Comparison of ENCODE assay signal across 9 cellular contexts in genomic region chr5:154771383-154771901, GRCh38. TPM values are rescaled to one million over a fixed set of nuclear protein-coding genes. Genes with fewer than 3 reads are reported as not detected.
DNase-seq lines count a peak whose midpoint lies in the region; TF ChIP-seq lines count a peak whose summit lies in the region.
"Had no signal": no experiment of that assay in that cellular context is flagged by ENCODE, and none has a peak within 500 bp of the region (broad histone marks: within the 10 kb centered on the region; RNA-seq: fewer than 3 reads in every experiment).

No MANE protein-coding gene starts in this region.

- TF ChIP-seq POLR2A in spleen (IDR thresholded peaks at IDR 0.05): no peak

- H3K36me3 ChIP-seq in GM23248 (ENCODE audit: low read depth) (no peaks in the 10 kb centered on the region), iPS-15b (ENCODE audit: control insufficient read depth, insufficient read depth, low read length) (no peaks in the 10 kb centered on the region), spleen (peaks cover 0 to 21% (median 0%) of the 10 kb centered on the region in 6 donors)

- H3K9me3 ChIP-seq in GM23248 (ENCODE audit: low read depth) (no peaks in the 10 kb centered on the region), iPS-15b (ENCODE audit: control insufficient read depth, insufficient read depth, low read length) (no peaks in the 10 kb centered on the region), spleen (no peaks in the 10 kb centered on the region)

- in situ Hi-C loops in GM23248 (cut with MboI): no loop called here
- in situ Hi-C loops in astrocyte of the cerebellum (cut with HindIII; ENCODE audit: low sequenced_read_pairs): no loop called here

- TF ChIP-seq CTCF in astrocyte of the cerebellum (IDR thresholded peaks at IDR 0.05; ENCODE audit: low read depth, low read length, missing control alignments) (peak; percentile 32), spleen (IDR thresholded peaks at IDR 0.05 in 8 of 11, conservative IDR thresholded peaks at IDR 0.05 in 3 of 11) (no peak)

- H3K27me3 ChIP-seq in GM23248 (replicated peaks; ENCODE audit: insufficient read depth): no peaks in the 10 kb centered on the region
- no peaks in the 10 kb centered on the region for H3K27me3 ChIP-seq in iPS-15b (ENCODE audit: control insufficient read depth, insufficient read depth, low read length)
- no peaks in the 10 kb centered on the region for H3K27me3 ChIP-seq in spleen (replicated peaks in 1 of 7)

- H3F3A ChIP-seq in GM23248 (ENCODE audit: insufficient read depth): peaks cover 30% of the 10 kb centered on the region

- 5 to 9% methylated on average over 10 of the region's 10 CpGs for WGBS in GM23248 (ENCODE audit: low coverage in 1 of 2, low lambda C conversion rate in 2 of 2, missing lambda C conversion rate in 2 of 2), 2 experiments
- 53 to 75% (median 65%) methylated on average over 10 of the region's 10 CpGs for whole genome bisulfite sequencing in spleen, 5 donors

- no peak overlapping the region for H2AFZ ChIP-seq in GM23248

- intact Hi-C loops in spleen (cut with DNase I; ENCODE audit: low total_unique reads): no loop called here

- peak overlapping the region; percentile 50 for H3K4me2 ChIP-seq in GM23248 (ENCODE audit: unreplicated experiment)

- peaks cover 100% of the 10 kb centered on the region for H3K79me2 ChIP-seq in GM23248 (ENCODE audit: insufficient read depth)

- peaks cover 49% of the 10 kb centered on the region for H4K20me1 ChIP-seq in GM23248 (ENCODE audit: insufficient read depth)

- peak overlapping the region; percentile 66 for H3K27ac ChIP-seq in GM23248
- peak overlapping the region in 5 of 8 donors; percentile 22 to 61 (median 51) for H3K27ac ChIP-seq in spleen

- H3K4me1 ChIP-seq in GM23248 (ENCODE audit: insufficient read depth) (peaks cover 38% of the 10 kb centered on the region), iPS-15b (ENCODE audit: control insufficient read depth, insufficient read depth, low read length) (peaks cover 75% of the 10 kb centered on the region), spleen (peaks cover 39 to 100% (median 92%) of the 10 kb centered on the region in 6 donors)

- H3K4me3 ChIP-seq in GM23248: peak overlapping the region; percentile 20
- peak overlapping the region; percentile 14 for H3K4me3 ChIP-seq in astrocyte of the cerebellum (ENCODE audit: low read depth, low read length)
- H3K4me3 ChIP-seq in iPS-15b (ENCODE audit: low read depth, low read length): peak overlapping the region; percentile 1
- H3K4me3 ChIP-seq in spleen: no peak overlapping the region

- DNase-seq in GM23248 (peak; percentile 94), astrocyte of the cerebellum (ENCODE audit: low read depth) (peak; percentile 91), spleen (no peak), HuH-7 (ENCODE audit: low spot score) (no peak), NCI-H2107 (lab: John Stamatoyannopoulos, UW) (no peak), OCI-M1 (lab: John Stamatoyannopoulos, UW) (no peak)
- DNase-seq in stimulated activated CD4-positive, alpha-beta T cell treated with anti-CD3 and anti-CD28 coated beads, Interleukin-15, amount 100 ng/mL, for 24 hours: no peak
- DNase-seq: effector memory CD8-positive, alpha-beta T cell had no signal

- peak overlapping the region; percentile 47 for H3K9ac ChIP-seq in GM23248
- no peak overlapping the region for H3K9ac ChIP-seq in iPS-15b (ENCODE audit: low read depth, low read length)

- H3K9me2 ChIP-seq in GM23248 (ENCODE audit: insufficient read depth): no peaks in the 10 kb centered on the region

RNA-seq across cellular contexts. Expression of gene LARP1, which starts 16.3 kb away (rescaled TPM):
- total RNA-seq in GM23248 (2014; rRNA removed; shearing (Covaris generic)): 59.9 and 81.9 TPM in 2 replicates
- polyA plus RNA-seq in GM23248 (2016; fragmentation: Nextera tagmentation; extraction: Ambion mirVana): 30.2 and 33.8 TPM in 2 replicates
- 100 to 1,000 TPM; 111 to 168 (median 142) TPM for total RNA-seq in spleen
- 10 to 100 TPM; 13.8 to 32.2 (median 15.3) TPM for polyA plus RNA-seq in spleen

Comparison
In these comparisons a context has a peak if more than half of its experiments do, and no peak if none do; other contexts are left out.
1. DNase-seq: peak in GM23248 (single experiment) and astrocyte of the cerebellum (single experiment); none in spleen (single experiment), HuH-7 (single experiment), NCI-H2107 (single experiment), OCI-M1 (single experiment) and stimulated activated CD4-positive, alpha-beta T cell treated with anti-CD3 and anti-CD28 coated beads, Interleukin-15, amount 100 ng/mL, for 24 hours (single experiment).
2. H3K4me3 ChIP-seq: peak in GM23248 (single experiment), astrocyte of the cerebellum (single experiment) and iPS-15b (single experiment); none in spleen (0 of 8).